ENCODE assay signal across 15 cellular contexts in the genomic region with DNA sequence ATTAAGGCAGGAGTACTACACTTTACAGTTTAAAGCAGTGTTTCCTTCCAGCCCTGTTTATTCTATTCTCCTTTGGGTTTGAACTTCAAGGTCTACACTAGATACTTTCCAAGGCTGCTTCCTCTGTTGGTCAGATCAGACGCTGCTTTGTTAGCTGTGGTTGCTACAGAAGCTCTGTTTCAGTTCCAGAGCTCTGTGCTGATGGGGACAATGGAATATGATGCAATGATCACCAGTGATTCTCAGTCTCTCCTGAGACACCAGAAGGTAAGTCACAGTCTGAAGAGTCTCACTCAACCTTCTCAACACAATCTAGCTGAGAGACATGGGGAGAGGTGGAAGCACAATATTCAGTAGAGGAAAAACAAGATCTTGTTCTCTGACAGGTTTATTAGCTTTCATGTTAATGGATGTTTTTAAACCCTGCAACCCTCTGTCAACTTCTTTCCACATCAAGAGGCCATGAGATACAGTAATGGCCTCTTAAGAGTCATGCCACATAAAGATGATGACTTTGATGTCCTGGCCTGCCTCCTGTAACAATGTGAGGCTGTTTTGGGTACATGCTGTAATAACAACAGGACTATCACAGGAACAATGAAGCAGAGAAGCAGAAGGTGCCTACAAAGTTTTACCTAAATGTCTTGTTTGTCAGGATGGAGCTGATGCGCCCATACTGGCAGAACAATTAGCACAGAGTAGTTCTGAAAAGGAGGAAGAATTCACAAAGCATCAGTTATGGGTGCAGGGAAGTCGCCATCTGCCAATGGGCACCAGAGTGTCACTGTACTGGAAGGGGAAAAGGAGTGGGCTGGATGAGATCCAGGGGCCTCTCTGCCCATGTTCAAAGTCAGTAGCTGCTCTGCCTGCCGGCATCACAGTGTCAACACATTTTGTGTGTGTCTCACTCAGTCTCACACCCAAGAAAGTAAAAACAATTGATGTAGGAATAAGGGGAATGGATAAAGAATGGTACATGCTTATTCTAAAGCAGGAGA. TPM values are rescaled to one million over a fixed set of nuclear protein-coding genes. Genes with fewer than 3 reads are reported as not detected.
DNase-seq lines count a peak whose midpoint lies in the region; TF ChIP-seq lines count a peak whose summit lies in the region.
"Had no signal": no experiment of that assay in that cellular context is flagged by ENCODE, and none has a peak within 500 bp of the region (broad histone marks: within the 10 kb centered on the region; RNA-seq: fewer than 3 reads in every experiment).

No MANE protein-coding gene starts in this region.

- intact Hi-C loops in esophagus squamous epithelium (cut with DNase I): no loop called here

- peaks cover 15% of the 10 kb centered on the region for H3K4me1 Mint-ChIP-seq in activated T-cell treated with anti-CD3 and anti-CD28 coated beads, Interleukin-2, amount 50 U/mL, for 24 hours (ENCODE audit: low read depth)

- H3K36me3 ChIP-seq in esophagus squamous epithelium (peaks cover 6 to 58% (median 9%) of the 10 kb centered on the region in 3 donors), tibial nerve (peaks cover 0 to 68% (median 19%) of the 10 kb centered on the region in 3 donors)

- peak overlapping the region; percentile 20 for H3K27ac Mint-ChIP-seq in activated T-cell treated with anti-CD3 and anti-CD28 coated beads, Interleukin-2, amount 50 U/mL, for 24 hours

- WGBS in esophagus squamous epithelium, 2 donors: 83 to 87% methylated on average over 3 to 4 of the region's 4 CpGs
- 78 to 82% methylated on average over 4 of the region's 4 CpGs for WGBS in tibial nerve, 2 donors

- no peak overlapping the region for H3K4me3 ChIP-seq in esophagus squamous epithelium
- no peak overlapping the region for H3K4me3 ChIP-seq in tibial nerve
- H3K4me3 ChIP-seq: SJSA1 had no signal

- H3K27ac ChIP-seq in cingulate gyrus (ENCODE audit: low read depth, low read length) (peak overlapping the region; percentile 73), temporal lobe (ENCODE audit: low read depth, low read length) (peak overlapping the region; percentile 70), esophagus squamous epithelium (no peak overlapping the region), tibial nerve (no peak overlapping the region)
- H3K27ac ChIP-seq: SJSA1, WERI-Rb-1 had no signal

- H3K4me1 ChIP-seq in esophagus squamous epithelium: peaks cover 12 to 19% (median 14%) of the 10 kb centered on the region in 3 donors
- peaks cover 0 to 21% (median 2%) of the 10 kb centered on the region in 4 donors for H3K4me1 ChIP-seq in tibial nerve

- H3K9me3 ChIP-seq in esophagus squamous epithelium (no peaks in the 10 kb centered on the region), tibial nerve (no peaks in the 10 kb centered on the region)
- H3K9me3 ChIP-seq: SJSA1 had no signal

- no peak for TF ChIP-seq EP300 in tibial nerve (IDR thresholded peaks at IDR 0.05)

- H3K4me3 Mint-ChIP-seq in activated T-cell treated with anti-CD3 and anti-CD28 coated beads, Interleukin-2, amount 50 U/mL, for 24 hours: no peak overlapping the region
- H3K4me3 Mint-ChIP-seq: central memory CD8-positive, alpha-beta T cell had no signal

- TF ChIP-seq CTCF in esophagus squamous epithelium (IDR thresholded peaks at IDR 0.05) (no peak), tibial nerve (IDR thresholded peaks at IDR 0.05) (no peak)

- DNase-seq in activated T-cell treated with anti-CD3 and anti-CD28 coated beads, Interleukin-2, amount 50 U/mL, for 24 hours: no peak
- DNase-seq in activated T-cell treated with anti-CD3 and anti-CD28 coated beads, Interleukin-2, amount 50 U/mL, for 1 hour: no peak
- peak; percentile 42 for DNase-seq in NCI-H128 (lab: John Stamatoyannopoulos, UW; ENCODE audit: unreplicated experiment)
- no peak for DNase-seq in esophagus squamous epithelium (lab: John Stamatoyannopoulos, UW)
- DNase-seq in tibial nerve (ENCODE audit: low spot score in 2 of 2): no peak
- no peak for DNase-seq in stimulated activated naive CD4-positive, alpha-beta T cell (lab: John Stamatoyannopoulos, UW)
- DNase-seq: EL; erythroblast; NK-92 treated with Interleukin-12 subunit alpha and Interleukin-12 subunit beta, amount 100 ng/mL, for 24 hours; stimulated activated CD4-positive, alpha-beta T cell treated with anti-CD3 and anti-CD28 coated beads, Interleukin-12 subunit alpha, Interleukin-12 subunit beta, amount 100 ng/mL, for 4 hours; WERI-Rb-1 had no signal

- H3K9me3 Mint-ChIP-seq in activated T-cell treated with anti-CD3 and anti-CD28 coated beads, Interleukin-2, amount 50 U/mL, for 24 hours: no peaks in the 10 kb centered on the region
- H3K9me3 Mint-ChIP-seq: central memory CD8-positive, alpha-beta T cell had no signal

- peaks cover 67% of the 10 kb centered on the region for H3K36me3 Mint-ChIP-seq in activated T-cell treated with anti-CD3 and anti-CD28 coated beads, Interleukin-2, amount 50 U/mL, for 24 hours (ENCODE audit: low read depth)

- no peaks in the 10 kb centered on the region for H3K27me3 Mint-ChIP-seq in activated T-cell treated with anti-CD3 and anti-CD28 coated beads, Interleukin-2, amount 50 U/mL, for 24 hours
- H3K27me3 Mint-ChIP-seq: central memory CD8-positive, alpha-beta T cell had no signal

- TF ChIP-seq POLR2A in esophagus squamous epithelium (IDR thresholded peaks at IDR 0.05): no peak
- TF ChIP-seq POLR2A in tibial nerve (IDR thresholded peaks at IDR 0.05): no peak

- H3K27me3 ChIP-seq in esophagus squamous epithelium (no peaks in the 10 kb centered on the region), tibial nerve (no peaks in the 10 kb centered on the region)
- H3K27me3 ChIP-seq: SJSA1 had no signal

RNA-seq across cellular contexts. Expression of gene PSME3IP1, which starts 33.4 kb away (rescaled TPM):
- total RNA-seq in temporal lobe (96.9 TPM), esophagus squamous epithelium (10 to 100 TPM; 40.7 to 65.6 (median 51.3) TPM), tibial nerve (100 to 1,000 TPM in 1 of 4 donors, 10 to 100 TPM in 3; 58.4 to 100 (median 69.7) TPM)

RNA-seq across cellular contexts. Expression of gene RSPRY1, which starts 33.7 kb away (rescaled TPM):
- total RNA-seq in temporal lobe (61.7 TPM), esophagus squamous epithelium (10 to 100 TPM; 13.7 to 27.2 (median 23.1) TPM), tibial nerve (10 to 100 TPM; 20.4 to 28.5 (median 24.6) TPM)

Comparison
In these comparisons a context has a peak if more than half of its experiments do, and no peak if none do; other contexts are left out.
1. H3K27ac ChIP-seq: peak in cingulate gyrus (single experiment) and temporal lobe (single experiment); none in esophagus squamous epithelium (0 of 4) and tibial nerve (0 of 4).